ENCODE assay signal across 1 cellular context in genomic region chr5:15191012-15191411, GRCh38.
TF ChIP-seq lines count a peak whose summit lies in the region.

No MANE protein-coding gene starts in this region.

TF ChIP-seq in IMR-90, 13 proteins besides CTCF, POLR2A, EP300 and RAD21:
- TF ChIP-seq ELK1 (IDR thresholded peaks at IDR 0.05; ENCODE audit: borderline replicate concordance, low read depth, low read length) (no peak), MXI1 (IDR thresholded peaks at IDR 0.05; ENCODE audit: borderline replicate concordance, low read depth, low read length) (no peak), CHD1 (IDR thresholded peaks at IDR 0.05; ENCODE audit: low read depth, low read length) (no peak), SMC3 (IDR thresholded peaks at IDR 0.05; ENCODE audit: low read depth, low read length) (no peak), RCOR1 (IDR thresholded peaks at IDR 0.05; ENCODE audit: insufficient replicate concordance, low read length) (no peak), BHLHE40 (IDR thresholded peaks at IDR 0.05; ENCODE audit: low read depth, low read length) (no peak), MAFK (IDR thresholded peaks at IDR 0.05; ENCODE audit: low read depth, low read length) (no peak), CEBPB (IDR thresholded peaks at IDR 0.05; ENCODE audit: low read depth, low read length) (no peak), RFX5 (IDR thresholded peaks at IDR 0.05; ENCODE audit: low read depth, low read length) (no peak), USF2 (IDR thresholded peaks at IDR 0.05; ENCODE audit: low read depth, low read length) (no peak), MAZ (IDR thresholded peaks at IDR 0.05; ENCODE audit: borderline replicate concordance, low read depth, low read length) (no peak), FOS (IDR thresholded peaks at IDR 0.05; ENCODE audit: low read depth, low read length) (no peak), NFE2L2 (IDR thresholded peaks at IDR 0.05; ENCODE audit: low read depth, low read length) (no peak)
